In the genomic region with DNA sequence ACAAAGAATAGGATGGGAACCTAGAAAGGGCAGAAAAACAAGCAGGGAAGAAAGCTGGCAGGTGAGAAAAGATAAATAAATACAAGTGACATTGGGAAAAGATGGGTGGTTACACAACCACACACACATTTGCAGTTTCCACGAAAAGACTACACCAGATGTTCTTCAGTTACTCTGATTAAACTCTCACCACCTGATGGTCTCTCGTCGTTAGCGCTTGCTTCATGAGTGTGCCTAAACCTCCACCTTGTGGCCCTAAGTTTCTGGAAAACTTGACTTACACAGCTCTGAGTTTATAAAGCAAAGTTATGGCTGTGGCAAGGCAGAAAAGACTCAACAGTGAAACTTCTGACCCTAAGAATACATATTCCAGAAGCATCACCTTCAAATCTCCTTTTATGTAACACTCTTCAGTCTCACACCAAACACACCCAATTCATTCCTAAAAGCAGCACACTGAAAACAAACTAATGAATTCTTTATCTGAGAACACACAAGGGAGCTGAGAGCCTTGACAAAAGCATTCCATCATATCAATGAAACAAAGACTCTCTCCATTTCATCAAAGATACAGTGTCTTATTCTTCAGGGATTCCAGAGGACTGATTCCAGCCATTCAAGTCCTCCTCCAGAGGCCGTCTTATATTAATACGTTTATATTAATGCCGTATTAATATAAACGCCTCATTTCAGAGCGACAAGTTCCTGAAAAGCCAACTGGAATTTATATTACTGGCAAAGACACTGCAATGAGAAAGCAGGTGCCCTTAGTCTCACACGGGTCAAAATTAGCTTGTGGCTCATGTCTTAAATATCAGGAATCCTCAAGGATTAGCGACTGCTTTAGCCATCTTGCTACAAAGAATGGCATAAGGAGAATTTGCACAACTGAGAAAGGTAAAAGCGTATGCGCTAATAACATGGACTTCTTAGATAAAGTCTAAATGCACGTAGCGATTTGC, we compare ENCODE assay signal across 10 cellular contexts.
DNase-seq lines count a peak whose midpoint lies in the region; ATAC-seq, FAIRE-seq and TF ChIP-seq lines count a peak whose summit lies in the region.
"Had no signal": no experiment of that assay in that cellular context is flagged by ENCODE, and none has a peak within 500 bp of the region (broad histone marks: within the 10 kb centered on the region; RNA-seq: fewer than 3 reads in every experiment).

No MANE protein-coding gene starts in this region.

- no peak overlapping the region for H3K4me3 Mint-ChIP-seq in activated naive CD8-positive, alpha-beta T cell treated with anti-CD3 and anti-CD28 coated beads, Interleukin-2, amount 50 U/mL, for 24 hours

- TF ChIP-seq CTCF in kidney (IDR thresholded peaks at IDR 0.05; ENCODE audit: borderline replicate concordance, extremely low read depth, insufficient read depth): no peak

- no peak for DNase-seq in activated naive CD8-positive, alpha-beta T cell treated with anti-CD3 and anti-CD28 coated beads, Interleukin-2, amount 50 U/mL, for 24 hours
- DNase-seq in kidney (no peak), superior temporal gyrus (ENCODE audit: extremely low spot score) (peak; percentile 76), NCI-H1105 treated with DMSO at 0.1 percent for 48 hours (lab: John Stamatoyannopoulos, UW) (no peak), NCI-H345 (lab: John Stamatoyannopoulos, UW) (no peak)
- DNase-seq: cortex of kidney had no signal

- H3K4me1 ChIP-seq in HUES64 (ENCODE audit: insufficient read depth, low read length) (peaks cover 13% of the 10 kb centered on the region; the same call in 1 of the 2 replicates), kidney (ENCODE audit: control insufficient read depth in 1 of 2, insufficient read depth in 1 of 2, low read depth in 1 of 2, low read length in 2 of 2) (peaks cover 22 to 24% of the 10 kb centered on the region in 2 donors)

- H3K9me3 ChIP-seq in HUES64 (ENCODE audit: insufficient read depth, low read depth, low read length) (no peaks in the 10 kb centered on the region), kidney (ENCODE audit: control insufficient read depth in 1 of 2, low read length in 2 of 2) (no peaks in the 10 kb centered on the region)

- no peaks in the 10 kb centered on the region for H3K27me3 Mint-ChIP-seq in activated naive CD8-positive, alpha-beta T cell treated with anti-CD3 and anti-CD28 coated beads, Interleukin-2, amount 50 U/mL, for 24 hours
- H3K27me3 Mint-ChIP-seq: naive B cell had no signal

- intact Hi-C loops in kidney (cut with DNase I): loop anchor here (10.0 kb wide), 1 partner anchor 209 kb away; no protein-coding TSS in a partner anchor

- peak overlapping the region; percentile 24; the same call in 1 of the 2 replicates for H3K27ac ChIP-seq in HUES64 (ENCODE audit: low read depth, low read length)
- peak overlapping the region; percentile 10 to 71 for H3K27ac ChIP-seq in kidney (ENCODE audit: low read depth in 2 of 2, low read length in 2 of 2)

- H3K27me3 ChIP-seq in HUES64 (ENCODE audit: insufficient read depth, low read length): no peaks in the 10 kb centered on the region

- no peak overlapping the region for H3K4me3 ChIP-seq in HUES64 (ENCODE audit: low read length)
- H3K4me3 ChIP-seq in kidney (ENCODE audit: low read length in 2 of 2): no peak overlapping the region

- H3K4me1 Mint-ChIP-seq in activated naive CD8-positive, alpha-beta T cell treated with anti-CD3 and anti-CD28 coated beads, Interleukin-2, amount 50 U/mL, for 24 hours: peaks cover 80% of the 10 kb centered on the region

- H3K9me3 Mint-ChIP-seq in activated naive CD8-positive, alpha-beta T cell treated with anti-CD3 and anti-CD28 coated beads, Interleukin-2, amount 50 U/mL, for 24 hours: no peaks in the 10 kb centered on the region
- H3K9me3 Mint-ChIP-seq: activated T-helper 2 cell treated with anti-CD3 and anti-CD28 coated beads, Interferon-gamma antibody, Interleukin-2, Interleukin-4, amounts not matched to agents 10 μg/mL and 5 μg/mL and 100 μg/mL, durations not matched to agents 14 hours and 24 hours and 36 hours; naive B cell had no signal

- peaks cover 43% of the 10 kb centered on the region for H3K36me3 ChIP-seq in HUES64 (ENCODE audit: insufficient read depth, low read length)
- H3K36me3 ChIP-seq in kidney (ENCODE audit: control insufficient read depth in 1 of 2, insufficient read depth in 2 of 2, low read length in 2 of 2): peaks cover 11 to 12% of the 10 kb centered on the region in 2 donors

- H3K36me3 Mint-ChIP-seq in activated naive CD8-positive, alpha-beta T cell treated with anti-CD3 and anti-CD28 coated beads, Interleukin-2, amount 50 U/mL, for 24 hours (ENCODE audit: low read depth): peaks cover 47% of the 10 kb centered on the region

- WGBS in HUES64: 79% methylated on average over 15 of the region's 15 CpGs

- H3K27ac Mint-ChIP-seq in activated naive CD8-positive, alpha-beta T cell treated with anti-CD3 and anti-CD28 coated beads, Interleukin-2, amount 50 U/mL, for 24 hours: peak overlapping the region; percentile 92

- no peak for FAIRE-seq in kidney (lab: Jason Lieb, UNC)

- no peak overlapping the region for H3K9ac ChIP-seq in HUES64 (ENCODE audit: low read depth, low read length)
- peak overlapping the region in 1 of 2 donors; percentile 15 for H3K9ac ChIP-seq in kidney (ENCODE audit: low read length in 2 of 2)

- no peak for ATAC-seq in activated naive CD8-positive, alpha-beta T cell treated with anti-CD3 and anti-CD28 coated beads, Interleukin-2, amount 50 U/mL, for 24 hours
- no peak for ATAC-seq in GM21381 (IDR thresholded peaks at IDR 0.05; ENCODE audit: unreplicated experiment)
